ENCODE assay signal across 1 cellular context in the genomic region with DNA sequence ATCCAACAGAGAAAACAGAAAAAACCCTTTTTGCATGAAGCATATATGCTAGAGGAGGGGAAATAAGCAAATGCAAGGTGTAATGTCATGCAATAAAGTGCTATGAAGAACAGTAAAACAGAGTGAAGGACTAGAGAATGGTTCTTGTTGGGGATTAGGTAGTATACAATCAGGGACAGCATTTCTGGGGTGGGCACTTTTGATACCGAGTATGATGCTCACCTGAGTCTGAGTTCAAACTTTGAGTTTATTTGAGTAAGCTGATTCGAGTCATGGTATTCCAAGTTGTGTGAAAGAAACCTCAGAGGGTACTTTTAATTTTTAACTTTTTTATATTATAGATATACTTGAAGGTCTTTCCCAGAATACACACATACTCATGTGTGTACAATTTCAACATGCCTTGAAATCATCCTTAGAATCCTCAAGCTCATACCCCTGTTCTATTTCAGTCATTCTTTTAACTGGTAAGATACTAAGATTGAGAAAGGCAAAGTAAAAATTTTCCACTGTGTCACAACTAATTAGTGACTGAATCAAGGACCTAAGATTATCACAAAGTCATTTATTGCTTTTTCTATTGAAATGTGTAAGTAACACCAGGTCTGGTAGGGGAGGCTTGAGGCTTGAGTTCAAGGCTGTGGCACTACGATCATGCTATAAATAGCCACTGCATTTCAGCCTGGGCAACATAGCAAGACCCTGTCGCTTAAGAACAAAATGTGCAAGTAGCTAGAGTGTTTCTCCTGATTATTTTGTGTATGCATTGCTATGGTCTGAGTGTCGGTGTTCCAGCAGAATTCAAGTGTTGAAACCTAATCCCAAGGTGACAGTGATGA.
TF ChIP-seq lines count a peak whose summit lies in the region.

No MANE protein-coding gene starts in this region.

TF ChIP-seq in HepG2, 621 proteins besides CTCF, POLR2A, EP300 and RAD21:
- TF ChIP-seq NCOR1 (IDR thresholded peaks at IDR 0.05; ENCODE audit: borderline replicate concordance, low read length) (no peak), ZNF121 (CRISPR knock-in tag; IDR thresholded peaks at IDR 0.05) (peak; percentile 55; the same call in 1 of the 2 replicates)
